Comparison of ENCODE assay signal across 8 cellular contexts in genomic region chr1:33099290-33100118, GRCh38. TPM values are rescaled to one million over a fixed set of nuclear protein-coding genes. Genes with fewer than 3 reads are reported as not detected.
DNase-seq lines count a peak whose midpoint lies in the region; ATAC-seq and TF ChIP-seq lines count a peak whose summit lies in the region.

No MANE protein-coding gene starts in this region.

- ATAC-seq in PC-3, result peak; percentile 98
- ATAC-seq in activated T-cell treated with anti-CD3 and anti-CD28 coated beads, Interleukin-2, amount 50 U/mL, for 72 hours (replicated peaks in 1 of 2), result peak; percentile 99
- peak; percentile 27 to 86 (median 48) for ATAC-seq in heart right ventricle

- TF ChIP-seq CTCF in HEK293 (tag by site-specific recombination; IDR thresholded peaks at IDR 0.05), result no peak
- TF ChIP-seq CTCF in PC-3 (conservative IDR thresholded peaks at IDR 0.05; ENCODE audit: low read depth, low read length), result peak; percentile 53
- peak in 1 of 9 donors; percentile 24 for TF ChIP-seq CTCF in heart right ventricle (IDR thresholded peaks at IDR 0.05)

- peak overlapping the region; percentile 50 for H3K4me2 ChIP-seq in PC-3 (ENCODE audit: low read length)

- H3K79me2 ChIP-seq in PC-3 (ENCODE audit: low read length), result no peaks in the 10 kb centered on the region

- H3K9me3 ChIP-seq in HEK293 (ENCODE audit: control insufficient read depth, insufficient read depth, low read depth, low read length) (no peaks in the 10 kb centered on the region), PC-3 (ENCODE audit: low read length) (no peaks in the 10 kb centered on the region), heart right ventricle (no peaks in the 10 kb centered on the region)

- 78 to 84% methylated on average over 13 of the region's 13 CpGs for WGBS in heart right ventricle, 2 donors

- peak overlapping the region; percentile 45 for H2AFZ ChIP-seq in PC-3 (ENCODE audit: low read length)

- H3K36me3 ChIP-seq in HEK293 (ENCODE audit: control insufficient read depth in 2 of 2, insufficient read depth in 1 of 2, low read length in 2 of 2) (peaks cover 0 to 50% of the 10 kb centered on the region in 2 experiments; a peak in 1 of 3 replicates), PC-3 (ENCODE audit: low read depth, low read length) (peaks cover 6% of the 10 kb centered on the region; the same call in 1 of the 2 replicates), heart right ventricle (peaks cover 0 to 60% (median 0%) of the 10 kb centered on the region in 9 donors)

- DNase-seq in DMS79 treated with DMSO at 0.1 percent for 48 hours (lab: John Stamatoyannopoulos, UW) (peak; percentile 86), PC-3 (peak; percentile 97), heart right ventricle (peak in 1 of 2 donors; percentile 15), midbrain (lab: John Stamatoyannopoulos, UW) (no peak), caudate nucleus (lab: John Stamatoyannopoulos, UW) (no peak)
- DNase-seq in activated T-cell treated with anti-CD3 and anti-CD28 coated beads, Interleukin-2, amount 50 U/mL, for 72 hours, result peak; percentile 81 to 82
- DNase-seq in stimulated activated CD4-positive, alpha-beta T cell treated with anti-CD3 and anti-CD28 coated beads, TNF-alpha, amount 100 ng/mL, for 1 hour (ENCODE audit: low read depth in 3 of 3, low spot score in 1 of 3), result peak in 2 of 3 donors; percentile 28 to 31

- H4K20me1 ChIP-seq in PC-3 (ENCODE audit: low read length), result no peaks in the 10 kb centered on the region

- POLR2A ChIA-PET in HEK293 (lab: Yijun Ruan, JAX) (interaction anchor here (0.5 to 1.1 kb wide), 3 partner anchors 19 to 590 kb away, joined by 3 to 10 read pairs (median 5); partner anchors contain the start of gene AZIN2), PC-3 (lab: Charles Lee; ENCODE audit: unreplicated experiment) (interaction anchor here (0.9 to 1.1 kb wide), 2 partner anchors 27 to 82 kb away, joined by 3 to 4 read pairs; no protein-coding TSS in a partner anchor)

- H3K27ac Mint-ChIP-seq in activated T-cell treated with anti-CD3 and anti-CD28 coated beads, Interleukin-2, amount 50 U/mL, for 72 hours, result peak overlapping the region; percentile 70

- H3K36me3 Mint-ChIP-seq in activated T-cell treated with anti-CD3 and anti-CD28 coated beads, Interleukin-2, amount 50 U/mL, for 72 hours (ENCODE audit: insufficient read depth in 2 of 2), result no peaks in the 10 kb centered on the region

- CTCF ChIA-PET in HEK293 (lab: Yijun Ruan, JAX) (interaction anchor here (0.6 to 1.4 kb wide), 5 partner anchors 13 to 513 kb away, joined by 3 to 7 read pairs (median 3); no protein-coding TSS in a partner anchor), PC-3 (lab: Charles Lee) (no interaction called here)

- H3K27me3 Mint-ChIP-seq in activated T-cell treated with anti-CD3 and anti-CD28 coated beads, Interleukin-2, amount 50 U/mL, for 72 hours (ENCODE audit: low read depth), result no peaks in the 10 kb centered on the region

- no peaks in the 10 kb centered on the region for H3K9me3 Mint-ChIP-seq in activated T-cell treated with anti-CD3 and anti-CD28 coated beads, Interleukin-2, amount 50 U/mL, for 72 hours

- no peak overlapping the region for H3K27ac ChIP-seq in HEK293 (ENCODE audit: extremely low read depth, low read depth, low read length)
- peak overlapping the region; percentile 87 for H3K27ac ChIP-seq in PC-3 (ENCODE audit: low read length)
- peak overlapping the region in 4 of 10 donors; percentile 22 to 82 (median 50) for H3K27ac ChIP-seq in heart right ventricle
- H3K27ac ChIP-seq in caudate nucleus (ENCODE audit: low read depth, low read length), result no peak overlapping the region

- peak overlapping the region; percentile 81 to 82 for H3K4me3 Mint-ChIP-seq in activated T-cell treated with anti-CD3 and anti-CD28 coated beads, Interleukin-2, amount 50 U/mL, for 72 hours

- H3K4me3 ChIP-seq in HEK293 (ENCODE audit: low read depth, low read length) (no peak overlapping the region), PC-3 (ENCODE audit: low read length) (no peak overlapping the region), heart right ventricle (no peak overlapping the region)

- H3K9me2 ChIP-seq in PC-3 (replicated peaks; ENCODE audit: low read length), result no peaks in the 10 kb centered on the region

- intact Hi-C loops in PC-3 (cut with micrococcal nuclease), result loop anchor here (1.0 kb wide), 1 partner anchor 28 kb away; no protein-coding TSS in a partner anchor
- intact Hi-C loops in heart right ventricle (cut with DNase I), result loop anchor here in 6 of 10 donors (5.0 to 10.0 kb wide), 6 partner anchors 268 to 515 kb away; partner anchors contain the start of gene PHC2 (in 1 of the 6)

- H3K4me1 Mint-ChIP-seq in activated T-cell treated with anti-CD3 and anti-CD28 coated beads, Interleukin-2, amount 50 U/mL, for 72 hours (ENCODE audit: low read depth), result peaks cover 24% of the 10 kb centered on the region

- BruUV-seq in PC-3 (replicated peaks; lab: Mats Ljungman, UMichigan), result TSS peak; percentile 77

- H3K4me1 ChIP-seq in HEK293 (ENCODE audit: control insufficient read depth, insufficient read depth, low read length) (no peaks in the 10 kb centered on the region), PC-3 (ENCODE audit: insufficient read depth, low read length) (peaks cover 22% of the 10 kb centered on the region), heart right ventricle (peaks cover 0 to 38% (median 7%) of the 10 kb centered on the region in 9 donors)

- peak overlapping the region; percentile 21; the same call in 1 of the 2 replicates for H3K9ac ChIP-seq in PC-3 (ENCODE audit: low read length)

- H3K27me3 ChIP-seq in PC-3 (ENCODE audit: low read length) (no peaks in the 10 kb centered on the region), heart right ventricle (no peaks in the 10 kb centered on the region)

- peaks cover 7% of the 10 kb centered on the region for H3F3A ChIP-seq in PC-3 (ENCODE audit: low read length, unreplicated experiment)

TF ChIP-seq in HEK293, 187 proteins besides CTCF, POLR2A, EP300 and RAD21:
- TF ChIP-seq ZNF692 (tag by site-specific recombination; IDR thresholded peaks at IDR 0.05), result 0 out of 2 replicates have a peak, but pooled peaks have one; percentile 31
- no peak for TF ChIP-seq YY1 (tag by site-specific recombination; IDR thresholded peaks at IDR 0.05)

RNA-seq across cellular contexts. Expression of gene AZIN2, which starts 18.6 kb away (rescaled TPM):
- total RNA-seq in PC-3 (2014; rRNA removed) (2.2 and 3.3 TPM in 2 replicates), heart right ventricle (1 to 10 TPM; 1.5 to 6.9 (median 3.1) TPM)
- 1 to 10 TPM; 2.5 to 4.1 TPM for total RNA-seq in activated T-cell treated with anti-CD3 and anti-CD28 coated beads, Interleukin-2, amount 50 U/mL, for 72 hours
- 1 to 10 TPM; 1.1 to 1.2 TPM for polyA plus RNA-seq in heart right ventricle

Comparison
In these comparisons a context has a peak if more than half of its experiments do, and no peak if none do; other contexts are left out.
1. DNase-seq: peak in DMS79 treated with DMSO at 0.1 percent for 48 hours (single experiment), PC-3 (single experiment), activated T-cell treated with anti-CD3 and anti-CD28 coated beads, Interleukin-2, amount 50 U/mL, for 72 hours (2 of 2) and stimulated activated CD4-positive, alpha-beta T cell treated with anti-CD3 and anti-CD28 coated beads, TNF-alpha, amount 100 ng/mL, for 1 hour (2 of 3); none in midbrain (single experiment) and caudate nucleus (0 of 61).
2. ATAC-seq: peak in every context shown above with its lines; median percentile 99 in activated T-cell treated with anti-CD3 and anti-CD28 coated beads, Interleukin-2, amount 50 U/mL, for 72 hours; 98 in PC-3; 48 in heart right ventricle.